9 cellular contexts compared by ENCODE assay signal in the genomic region with DNA sequence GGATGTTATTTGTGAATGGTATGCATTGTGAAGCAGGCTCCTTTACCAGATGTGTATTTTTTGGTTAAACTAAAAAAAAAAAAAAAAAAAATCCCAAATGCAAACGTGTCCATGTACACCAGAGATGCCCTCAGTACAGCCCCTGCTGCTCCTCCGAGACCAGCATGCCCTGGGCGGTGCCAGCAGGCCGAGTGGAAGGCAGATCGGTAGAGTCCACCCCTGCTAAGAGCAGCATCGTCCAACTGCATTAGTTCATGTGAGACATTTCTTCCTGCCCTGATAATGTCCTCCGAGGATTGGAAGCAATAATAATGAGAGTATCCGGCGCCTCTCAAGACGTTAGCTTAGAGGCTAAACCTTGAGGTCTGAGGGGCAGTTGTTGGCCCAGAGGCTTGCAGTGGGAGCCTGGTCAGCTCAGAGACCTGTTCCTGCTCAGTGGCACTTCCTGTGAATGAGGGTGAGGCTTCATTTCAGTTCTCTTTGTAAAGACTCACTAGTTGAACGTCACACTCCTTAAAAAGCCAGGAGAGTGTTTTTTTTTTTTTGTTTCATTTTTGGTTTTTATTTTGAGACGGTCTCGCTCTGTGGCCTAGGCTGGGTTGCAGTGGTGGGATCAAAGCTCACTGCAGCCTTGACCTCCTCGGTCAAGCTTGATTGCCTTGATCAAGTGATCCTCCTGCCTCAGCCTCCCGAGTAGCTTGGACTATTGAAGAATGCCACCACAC. TPM values are rescaled to one million over a fixed set of nuclear protein-coding genes. Genes with fewer than 3 reads are reported as not detected.
DNase-seq lines count a peak whose midpoint lies in the region; ATAC-seq, FAIRE-seq and TF ChIP-seq lines count a peak whose summit lies in the region.
"Had no signal": no experiment of that assay in that cellular context is flagged by ENCODE, and none has a peak within 500 bp of the region (broad histone marks: within the 10 kb centered on the region; RNA-seq: fewer than 3 reads in every experiment).

No MANE protein-coding gene starts in this region.

- ATAC-seq in GM18498 (IDR thresholded peaks at IDR 0.05; ENCODE audit: unreplicated experiment) (peak; percentile 75), GM21360 (IDR thresholded peaks at IDR 0.05; ENCODE audit: unreplicated experiment) (peak; percentile 71), HG03442 (IDR thresholded peaks at IDR 0.05; ENCODE audit: unreplicated experiment) (peak; percentile 70), HepG2 (peak; percentile 19), body of pancreas (no peak)

- no TSS peak for BruUV-seq in HepG2 (replicated peaks; lab: Mats Ljungman, UMichigan)

- no peaks in the 10 kb centered on the region for H4K20me1 ChIP-seq in HepG2 (ENCODE audit: insufficient read depth, low read length)

- TF ChIP-seq CTCF in HepG2 (CRISPR knock-in tag; IDR thresholded peaks at IDR 0.05) (no peak), body of pancreas (IDR thresholded peaks at IDR 0.05) (no peak)

- H3K27me3 ChIP-seq in HepG2 (ENCODE audit: control insufficient read depth in 1 of 2, insufficient read depth in 2 of 2, low read length in 2 of 2), result peaks cover 6 to 30% of the 10 kb centered on the region in 2 experiments; a peak in 4 of 5 replicates
- H3K27me3 ChIP-seq in body of pancreas, result no peaks in the 10 kb centered on the region

- H3K4me1 ChIP-seq in HepG2 (ENCODE audit: insufficient read depth, low read length), result peaks cover 53% of the 10 kb centered on the region
- peaks cover 30% of the 10 kb centered on the region for H3K4me1 ChIP-seq in body of pancreas

- H3K9me3 ChIP-seq in HepG2 (ENCODE audit: low read length) (no peaks in the 10 kb centered on the region), body of pancreas (no peaks in the 10 kb centered on the region)

- H3K27ac ChIP-seq in HepG2 (ENCODE audit: extremely low read length, insufficient read depth, low read length) (no peak overlapping the region), body of pancreas (no peak overlapping the region)

- POLR2A ChIA-PET in HepG2 (lab: Yijun Ruan, JAX), result no interaction called here

- H3K9ac ChIP-seq in HepG2 (ENCODE audit: insufficient read depth, low read depth, low read length), result no peak overlapping the region

- H3K36me3 ChIP-seq in HepG2 (replicated peaks in 1 of 2; ENCODE audit: control insufficient read depth in 1 of 2, insufficient read depth in 2 of 2, low read length in 2 of 2), result no peaks in the 10 kb centered on the region
- peaks cover 0 to 3% of the 10 kb centered on the region in 2 donors for H3K36me3 ChIP-seq in body of pancreas (replicated peaks in 1 of 2; ENCODE audit: insufficient read depth in 1 of 2, low read depth in 2 of 2)

- FAIRE-seq in HepG2 (lab: Jason Lieb, UNC), result no peak

- no peak for TF ChIP-seq EP300 in HepG2 (IDR thresholded peaks at IDR 0.05; ENCODE audit: low read depth in 2 of 2, low read length in 2 of 2)
- no peak for TF ChIP-seq EP300 in HepG2 (CRISPR knock-in tag; IDR thresholded peaks at IDR 0.05; ENCODE audit: borderline replicate concordance)

- no peak overlapping the region for H2AFZ ChIP-seq in HepG2 (ENCODE audit: low read length)

- TF ChIP-seq RAD21 in HepG2 (CRISPR knock-in tag; IDR thresholded peaks at IDR 0.05), result no peak

- 26% methylated on average over 15 of the region's 15 CpGs for WGBS in HepG2 (ENCODE audit: low lambda C conversion rate)
- WGBS in body of pancreas, 2 donors, result 82 to 86% methylated on average over 15 of the region's 15 CpGs

- no peak for DNase-seq in HepG2 (ENCODE audit: low spot score)
- no peak for DNase-seq in erythroblast (lab: John Stamatoyannopoulos, UW)
- no peak for DNase-seq in NCI-H2107 (lab: John Stamatoyannopoulos, UW)
- DNase-seq in stimulated activated CD4-positive, alpha-beta T cell treated with anti-CD3 and anti-CD28 coated beads, Interleukin-12 subunit alpha, Interleukin-12 subunit beta, amount 100 ng/mL, for 4 hours, result no peak
- DNase-seq in body of pancreas, result no peak

- H3K4me3 ChIP-seq in HepG2 (replicated peaks in 1 of 3; ENCODE audit: insufficient read depth in 1 of 3, low read depth in 2 of 3, low read length in 3 of 3) (peak overlapping the region; percentile 9 to 47 (median 25); a peak in 4 of 6 replicates), body of pancreas (no peak overlapping the region)
- H3K4me3 ChIP-seq: skin epidermis had no signal

- intact Hi-C loops in HepG2 (cut with micrococcal nuclease; ENCODE audit: unreplicated experiment) (no loop called here), body of pancreas (cut with DNase I) (no loop called here)

- in situ Hi-C loops in HepG2 (cut with HindIII; ENCODE audit: extremely low pct_ligation_motif_present, low pct_unique_long_range_greater_than_20kb), result no loop called here

- TF ChIP-seq POLR2A in HepG2 (IDR thresholded peaks at IDR 0.05; ENCODE audit: insufficient read depth in 1 of 2, low read depth in 2 of 2, low read length in 2 of 2), result no peak
- no peak for TF ChIP-seq POLR2A in erythroblast (IDR thresholded peaks at IDR 0.05; ENCODE audit: low read length)
- TF ChIP-seq POLR2A in body of pancreas (IDR thresholded peaks at IDR 0.05), result no peak

- CTCF ChIA-PET in HepG2 (lab: Yijun Ruan, JAX; ENCODE audit: low intra/inter-chr PET ratio, low total read pairs), result no interaction called here

- no peaks in the 10 kb centered on the region for H3K79me2 ChIP-seq in HepG2 (ENCODE audit: insufficient read depth, low read length)

- peak overlapping the region; percentile 70 for H3K4me2 ChIP-seq in HepG2 (ENCODE audit: low read depth, low read length)

TF ChIP-seq in HepG2, 621 proteins besides CTCF, POLR2A, EP300 and RAD21 (continues in another document):
- TF ChIP-seq ZMYM3 (CRISPR knock-in tag; IDR thresholded peaks at IDR 0.05), result peak; percentile 55; the same call in 1 of the 2 replicates
- TF ChIP-seq ZBTB1 (CRISPR knock-in tag; IDR thresholded peaks at IDR 0.05; ENCODE audit: borderline replicate concordance), result no peak
- TF ChIP-seq GLI4 (CRISPR knock-in tag; IDR thresholded peaks at IDR 0.05; ENCODE audit: borderline replicate concordance), result no peak
- no peak for TF ChIP-seq DPF2 (CRISPR knock-in tag; IDR thresholded peaks at IDR 0.05; ENCODE audit: borderline replicate concordance, low read depth)
- TF ChIP-seq ZNF788 (CRISPR knock-in tag; IDR thresholded peaks at IDR 0.05; ENCODE audit: borderline replicate concordance), result no peak
- no peak for TF ChIP-seq ZFP41 (CRISPR knock-in tag; IDR thresholded peaks at IDR 0.05; ENCODE audit: borderline replicate concordance)
- TF ChIP-seq KDM2A (CRISPR knock-in tag; IDR thresholded peaks at IDR 0.05; ENCODE audit: borderline replicate concordance, low read depth), result 0 out of 2 replicates have a peak, but pooled peaks have one; percentile 16
- no peak for TF ChIP-seq ZSCAN25 (CRISPR knock-in tag; IDR thresholded peaks at IDR 0.05)
- TF ChIP-seq RFXAP (CRISPR knock-in tag; IDR thresholded peaks at IDR 0.05; ENCODE audit: borderline replicate concordance), result no peak
- no peak for TF ChIP-seq SP1 (IDR thresholded peaks at IDR 0.05)
- no peak for TF ChIP-seq SP1 (CRISPR knock-in tag; IDR thresholded peaks at IDR 0.05)
- TF ChIP-seq ZNF232 (CRISPR knock-in tag; IDR thresholded peaks at IDR 0.05; ENCODE audit: borderline replicate concordance), result no peak
- TF ChIP-seq, protein P1, sequence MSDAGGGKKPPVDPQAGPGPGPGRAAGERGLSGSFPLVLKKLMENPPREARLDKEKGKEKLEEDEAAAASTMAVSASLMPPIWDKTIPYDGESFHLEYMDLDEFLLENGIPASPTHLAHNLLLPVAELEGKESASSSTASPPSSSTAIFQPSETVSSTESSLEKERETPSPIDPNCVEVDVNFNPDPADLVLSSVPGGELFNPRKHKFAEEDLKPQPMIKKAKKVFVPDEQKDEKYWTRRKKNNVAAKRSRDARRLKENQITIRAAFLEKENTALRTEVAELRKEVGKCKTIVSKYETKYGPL (CRISPR knock-in tag; IDR thresholded peaks at IDR 0.05), result no peak
- TF ChIP-seq, protein P2, sequence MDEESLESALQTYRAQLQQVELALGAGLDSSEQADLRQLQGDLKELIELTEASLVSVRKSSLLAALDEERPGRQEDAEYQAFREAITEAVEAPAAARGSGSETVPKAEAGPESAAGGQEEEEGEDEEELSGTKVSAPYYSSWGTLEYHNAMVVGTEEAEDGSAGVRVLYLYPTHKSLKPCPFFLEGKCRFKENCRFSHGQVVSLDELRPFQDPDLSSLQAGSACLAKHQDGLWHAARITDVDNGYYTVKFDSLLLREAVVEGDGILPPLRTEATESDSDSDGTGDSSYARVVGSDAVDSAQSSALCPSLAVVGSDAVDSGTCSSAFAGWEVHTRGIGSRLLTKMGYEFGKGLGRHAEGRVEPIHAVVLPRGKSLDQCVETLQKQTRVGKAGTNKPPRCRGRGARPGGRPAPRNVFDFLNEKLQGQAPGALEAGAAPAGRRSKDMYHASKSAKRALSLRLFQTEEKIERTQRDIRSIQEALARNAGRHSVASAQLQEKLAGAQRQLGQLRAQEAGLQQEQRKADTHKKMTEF (CRISPR knock-in tag; IDR thresholded peaks at IDR 0.05), result no peak
- TF ChIP-seq NBN (conservative IDR thresholded peaks at IDR 0.05), result no peak
- peak; percentile 24; the same call in 1 of the 2 replicates for TF ChIP-seq ZNF777 (CRISPR knock-in tag; IDR thresholded peaks at IDR 0.05)

RNA-seq across cellular contexts. Expression of a gene that starts 5.6 kb away (rescaled TPM):
- total RNA-seq in HepG2 (2016; rRNA removed; fragmentation: Illumina TruSeq; extraction: Trizol) (1.5 and 2.2 TPM in 2 replicates), body of pancreas (10 to 100 TPM; 28.0 to 38.2 TPM)
- total RNA-seq in HepG2 (2016; cell fraction: cytosol; rRNA removed; fragmentation: Illumina TruSeq; extraction: Trizol; ENCODE audit: low read depth), result 0.71 and 1.4 TPM in 2 replicates
- total RNA-seq in HepG2 (2016; cell fraction: insoluble cytoplasmic fraction; rRNA removed; fragmentation: Illumina TruSeq; extraction: Trizol), result 1.8 TPM in 2 replicates
- total RNA-seq in HepG2 (2016; cell fraction: membrane; rRNA removed; fragmentation: Illumina TruSeq; extraction: Trizol), result 2.2 and 2.8 TPM in 2 replicates
- 1.3 and 2.1 TPM in 2 replicates for total RNA-seq in HepG2 (2016; cell fraction: nucleus; rRNA removed; fragmentation: Illumina TruSeq; extraction: Trizol)
- 3.7 and 5.0 TPM in 2 replicates for polyA plus RNA-seq in HepG2 (2011; rRNA removed)
- polyA plus RNA-seq in HepG2 (2011; cell fraction: cytosol; rRNA removed), result 3.7 and 4.6 TPM in 2 replicates
- polyA plus RNA-seq in HepG2 (2011; cell fraction: nucleus; rRNA removed), result 1.2 and 1.6 TPM in 2 replicates
- 2.1 and 2.2 TPM in 2 replicates for polyA plus RNA-seq in HepG2 (2012)
- polyA plus RNA-seq in HepG2 (2016; cell fraction: cytosol; fragmentation: Illumina TruSeq; extraction: Trizol; ENCODE audit: low read depth), result 1.4 and 2.5 TPM in 2 replicates
- polyA plus RNA-seq in HepG2 (2016; cell fraction: insoluble cytoplasmic fraction; fragmentation: Illumina TruSeq; extraction: Trizol; ENCODE audit: low read depth), result 1.7 TPM in 2 replicates
- polyA plus RNA-seq in HepG2 (2016; cell fraction: membrane; fragmentation: Illumina TruSeq; extraction: Trizol; ENCODE audit: low read depth), result 2.2 and 2.4 TPM in 2 replicates
- polyA plus RNA-seq in HepG2 (2016; cell fraction: nucleus; fragmentation: Illumina TruSeq; extraction: Trizol; ENCODE audit: insufficient read depth, low read depth), result 1.5 and 3.4 TPM in 2 replicates
- polyA minus RNA-seq in HepG2 (2011; rRNA and poly(A)+ RNA removed; ENCODE audit: low replicate concordance), result 11.8 and 11.9 TPM in 2 replicates
- polyA minus RNA-seq in HepG2 (2011; cell fraction: cytosol; rRNA and poly(A)+ RNA removed), result 1.6 and 1.7 TPM in 2 replicates
- 0.90 and 2.4 TPM in 2 replicates for polyA minus RNA-seq in HepG2 (2011; cell fraction: nucleus; rRNA and poly(A)+ RNA removed)

Comparison
In these comparisons a context has a peak if more than half of its experiments do, and no peak if none do; other contexts are left out.
1. H3K4me3 ChIP-seq: peak in HepG2 (3 of 3); none in body of pancreas (0 of 2).
2. RNA of a gene that starts 5.6 kb away (total RNA-seq): 28.0 to 38.2 TPM in body of pancreas; 0.71 to 2.8 TPM in HepG2; every median in the first group is over 4 times any median in the second.